Comparison of ENCODE assay signal across 18 cellular contexts in genomic region chr6:146943673-146944072, GRCh38.
DNase-seq lines count a peak whose midpoint lies in the region; ATAC-seq, FAIRE-seq and TF ChIP-seq lines count a peak whose summit lies in the region.
"Had no signal": no experiment of that assay in that cellular context is flagged by ENCODE, and none has a peak within 500 bp of the region (broad histone marks: within the 10 kb centered on the region; RNA-seq: fewer than 3 reads in every experiment).

No MANE protein-coding gene starts in this region.

- H3K4me3 ChIP-seq in HepG2 (replicated peaks in 1 of 3; ENCODE audit: insufficient read depth in 1 of 3, low read depth in 2 of 3, low read length in 3 of 3): no peak overlapping the region
- H3K4me3 ChIP-seq in right lobe of liver: no peak overlapping the region
- H3K4me3 ChIP-seq in NB4 (ENCODE audit: low read depth, low read length): no peak overlapping the region
- H3K4me3 ChIP-seq in K562: no peak overlapping the region
- H3K4me3 ChIP-seq in left ventricle myocardium inferior: no peak overlapping the region

- in situ Hi-C loops in HepG2 (cut with HindIII; ENCODE audit: extremely low pct_ligation_motif_present, low pct_unique_long_range_greater_than_20kb): no loop called here
- in situ Hi-C loops in K562 (cut with MboI): no loop called here

- no peaks in the 10 kb centered on the region for H3K27me3 Mint-ChIP-seq in activated T-cell treated with anti-CD3 and anti-CD28 coated beads, Interleukin-2, amount 50 U/mL, for 4 hours (ENCODE audit: low read depth)

- H3K27ac ChIP-seq in HepG2 (ENCODE audit: extremely low read length, insufficient read depth, low read length) (no peak overlapping the region), right lobe of liver (no peak overlapping the region), K562 (ENCODE audit: extremely low read depth, low read depth, low read length) (no peak overlapping the region), left ventricle myocardium inferior (replicated peaks) (no peak overlapping the region)

- H3K9me1 ChIP-seq in K562 (ENCODE audit: control insufficient read depth, insufficient read depth, low read length): no peaks in the 10 kb centered on the region

- DNase-seq in HepG2 (ENCODE audit: low spot score) (no peak), right lobe of liver (no peak), NB4 (ENCODE audit: low read depth) (peak; percentile 25), K562 (ENCODE audit: extremely low read depth in 1 of 4, low spot score in 3 of 4) (no peak), left ventricle myocardium inferior (no peak), DMS79 treated with DMSO at 0.1 percent for 48 hours (lab: John Stamatoyannopoulos, UW) (no peak)
- DNase-seq in activated T-cell treated with anti-CD3 and anti-CD28 coated beads, Interleukin-2, amount 50 U/mL, for 4 hours: no peak
- DNase-seq: ACHN; BE2C; CD4-positive, alpha-beta memory T cell; DMS153; DMS79; GF-D8; H9 had no signal

- ATAC-seq in HepG2 (peak; percentile 41; the same call in 2 of the 3 replicates), right lobe of liver (no peak), K562 (no peak)
- ATAC-seq in activated T-cell treated with anti-CD3 and anti-CD28 coated beads, Interleukin-2, amount 50 U/mL, for 4 hours: no peak

- TF ChIP-seq EP300 in HepG2 (IDR thresholded peaks at IDR 0.05; ENCODE audit: low read depth in 2 of 2, low read length in 2 of 2) (no peak), HepG2 (CRISPR knock-in tag; IDR thresholded peaks at IDR 0.05; ENCODE audit: borderline replicate concordance) (no peak), K562 (IDR thresholded peaks at IDR 0.05; ENCODE audit: low read length) (no peak)

- no peak for TF ChIP-seq POLR2A in HepG2 (IDR thresholded peaks at IDR 0.05; ENCODE audit: insufficient read depth in 1 of 2, low read depth in 2 of 2, low read length in 2 of 2)
- TF ChIP-seq POLR2A in right lobe of liver (IDR thresholded peaks at IDR 0.05): no peak
- TF ChIP-seq POLR2A in NB4 (IDR thresholded peaks at IDR 0.05; ENCODE audit: extremely low read depth, insufficient read length): no peak
- no peak for TF ChIP-seq POLR2A in K562 (conservative IDR thresholded peaks at IDR 0.05)

- H2AFZ ChIP-seq in HepG2 (ENCODE audit: low read length): no peak overlapping the region
- no peak overlapping the region for H2AFZ ChIP-seq in K562 (ENCODE audit: low read depth, low read length)

- FAIRE-seq in HepG2 (lab: Jason Lieb, UNC): no peak
- FAIRE-seq in K562 (lab: Jason Lieb, UNC): no peak
- FAIRE-seq: A204.1, GM19239, H1 had no signal

- TF ChIP-seq CTCF in HepG2 (CRISPR knock-in tag; IDR thresholded peaks at IDR 0.05): no peak
- TF ChIP-seq CTCF in right lobe of liver (IDR thresholded peaks at IDR 0.05): no peak
- TF ChIP-seq CTCF in NB4 (IDR thresholded peaks at IDR 0.05; ENCODE audit: low read depth, low read length): no peak
- no peak for TF ChIP-seq CTCF in K562 (IDR thresholded peaks at IDR 0.05 in 2 of 3, conservative IDR thresholded peaks at IDR 0.05 in 1 of 3; ENCODE audit: insufficient read depth in 2 of 3, low read depth in 1 of 3, low read length in 3 of 3)
- no peak for TF ChIP-seq CTCF in left ventricle myocardium inferior (IDR thresholded peaks at IDR 0.05; ENCODE audit: borderline replicate concordance)

- H3K9ac ChIP-seq in HepG2 (ENCODE audit: insufficient read depth, low read depth, low read length) (no peak overlapping the region), K562 (ENCODE audit: insufficient read depth in 1 of 2, low read depth in 2 of 2, low read length in 2 of 2) (no peak overlapping the region)

- intact Hi-C loops in HepG2 (cut with micrococcal nuclease; ENCODE audit: unreplicated experiment): loop anchor here (1.0 kb wide), 1 partner anchor 259 kb away; no protein-coding TSS in a partner anchor
- intact Hi-C loops in right lobe of liver (cut with DNase I): no loop called here
- intact Hi-C loops in K562 (cut with micrococcal nuclease): no loop called here
- intact Hi-C loops in left ventricle myocardium inferior (cut with micrococcal nuclease): no loop called here

- WGBS in HepG2 (ENCODE audit: low lambda C conversion rate): 14% methylated on average over 3 of the region's 4 CpGs
- 82% methylated on average over 3 of the region's 4 CpGs for WGBS in right lobe of liver (ENCODE audit: insufficient coverage, low coverage, low lambda C conversion rate, missing lambda C conversion rate)
- 43% methylated on average over 4 of the region's 4 CpGs for WGBS in K562 (ENCODE audit: insufficient coverage, low coverage, missing lambda C conversion rate)

- H3K9me3 Mint-ChIP-seq in activated T-cell treated with anti-CD3 and anti-CD28 coated beads, Interleukin-2, amount 50 U/mL, for 4 hours: no peaks in the 10 kb centered on the region

- H3K9me3 ChIP-seq in HepG2 (ENCODE audit: low read length) (no peaks in the 10 kb centered on the region), right lobe of liver (no peaks in the 10 kb centered on the region), K562 (replicated peaks; ENCODE audit: control insufficient read depth, insufficient read depth, low read depth, low read length) (no peaks in the 10 kb centered on the region; the same call in 1 of the 2 replicates), left ventricle myocardium inferior (replicated peaks) (peaks cover 11% of the 10 kb centered on the region)
- H3K9me3 ChIP-seq: BE2C had no signal

- H3K36me3 ChIP-seq in HepG2 (replicated peaks in 1 of 2; ENCODE audit: control insufficient read depth in 1 of 2, insufficient read depth in 2 of 2, low read length in 2 of 2) (no peaks in the 10 kb centered on the region), right lobe of liver (no peaks in the 10 kb centered on the region), K562 (ENCODE audit: control insufficient read depth, insufficient read depth, low read length) (no peaks in the 10 kb centered on the region), left ventricle myocardium inferior (no peaks in the 10 kb centered on the region)
- H3K36me3 ChIP-seq: BE2C had no signal

- CTCF ChIA-PET in HepG2 (lab: Yijun Ruan, JAX; ENCODE audit: low intra/inter-chr PET ratio, low total read pairs) (no interaction called here), K562 (lab: Yijun Ruan, JAX; ENCODE audit: low intra/inter-chr PET ratio) (no interaction called here)

- no peaks in the 10 kb centered on the region for H3K27me3 ChIP-seq in HepG2 (ENCODE audit: control insufficient read depth in 1 of 2, insufficient read depth in 2 of 2, low read length in 2 of 2)
- H3K27me3 ChIP-seq in right lobe of liver: no peaks in the 10 kb centered on the region
- no peaks in the 10 kb centered on the region for H3K27me3 ChIP-seq in K562 (ENCODE audit: control insufficient read depth in 2 of 2, insufficient read depth in 2 of 2, low read length in 2 of 2)
- H3K27me3 ChIP-seq in left ventricle myocardium inferior (ENCODE audit: low read depth): no peaks in the 10 kb centered on the region
- H3K27me3 ChIP-seq: BE2C had no signal

- no peaks in the 10 kb centered on the region for H3K36me3 Mint-ChIP-seq in activated T-cell treated with anti-CD3 and anti-CD28 coated beads, Interleukin-2, amount 50 U/mL, for 4 hours (ENCODE audit: insufficient read depth)
- H3K36me3 Mint-ChIP-seq: CD14-positive monocyte; CD4-positive, alpha-beta memory T cell had no signal

- H3K4me2 ChIP-seq in HepG2 (ENCODE audit: low read depth, low read length) (no peak overlapping the region), K562 (ENCODE audit: insufficient read depth, low read length) (no peak overlapping the region)

- H4K20me1 ChIP-seq in HepG2 (ENCODE audit: insufficient read depth, low read length) (no peaks in the 10 kb centered on the region), K562 (replicated peaks; ENCODE audit: control insufficient read depth, insufficient read depth, low read length) (no peaks in the 10 kb centered on the region)

- POLR2A ChIA-PET in HepG2 (lab: Yijun Ruan, JAX): no interaction called here
- POLR2A ChIA-PET in K562 (lab: Yijun Ruan, JAX): interaction anchor here (0.6 to 1.1 kb wide), 3 partner anchors 9 to 72 kb away, joined by 3 to 4 read pairs (median 4); no protein-coding TSS in a partner anchor

- TF ChIP-seq RAD21 in HepG2 (CRISPR knock-in tag; IDR thresholded peaks at IDR 0.05): no peak
- no peak for TF ChIP-seq RAD21 in K562 (CRISPR knock-in tag; conservative IDR thresholded peaks at IDR 0.05 in 1 of 2, IDR thresholded peaks at IDR 0.05 in 1 of 2)

- H3K4me1 ChIP-seq in HepG2 (ENCODE audit: insufficient read depth, low read length): peaks cover 31% of the 10 kb centered on the region
- H3K4me1 ChIP-seq in right lobe of liver: no peaks in the 10 kb centered on the region
- H3K4me1 ChIP-seq in K562 (replicated peaks in 1 of 2; ENCODE audit: control insufficient read depth in 2 of 2, insufficient read depth in 2 of 2, low read length in 2 of 2): no peaks in the 10 kb centered on the region; a peak in 1 of 5 replicates
- no peaks in the 10 kb centered on the region for H3K4me1 ChIP-seq in left ventricle myocardium inferior
- H3K4me1 ChIP-seq: BE2C had no signal

- H3K4me1 Mint-ChIP-seq in activated T-cell treated with anti-CD3 and anti-CD28 coated beads, Interleukin-2, amount 50 U/mL, for 4 hours (ENCODE audit: low read depth): no peaks in the 10 kb centered on the region
- H3K4me1 Mint-ChIP-seq: H9 had no signal

- H3K4me3 Mint-ChIP-seq in activated T-cell treated with anti-CD3 and anti-CD28 coated beads, Interleukin-2, amount 50 U/mL, for 4 hours: no peak overlapping the region
- H3K4me3 Mint-ChIP-seq: CD14-positive monocyte; CD4-positive, alpha-beta memory T cell; H9 had no signal

- BruUV-seq in HepG2 (replicated peaks; lab: Mats Ljungman, UMichigan) (no TSS peak), K562 (replicated peaks; lab: Mats Ljungman, UMichigan) (no TSS peak)

- H3K79me2 ChIP-seq in HepG2 (ENCODE audit: insufficient read depth, low read length) (no peaks in the 10 kb centered on the region), K562 (ENCODE audit: control insufficient read depth, insufficient read depth, low read length) (no peaks in the 10 kb centered on the region)

TF ChIP-seq in HepG2, 621 proteins besides CTCF, POLR2A, EP300 and RAD21 (continues in another document):
- no peak for TF ChIP-seq ZNF780A (CRISPR knock-in tag; IDR thresholded peaks at IDR 0.05)
- TF ChIP-seq ZNF746 (CRISPR knock-in tag; IDR thresholded peaks at IDR 0.05): no peak
- TF ChIP-seq NR2F1 (CRISPR knock-in tag; IDR thresholded peaks at IDR 0.05): no peak

TF ChIP-seq in K562, 482 proteins besides CTCF, POLR2A, EP300 and RAD21:
- 0 out of 2 replicates have a peak, but pooled peaks have one; percentile 8 for TF ChIP-seq NFIC (IDR thresholded peaks at IDR 0.05)
- TF ChIP-seq DMBX1 (CRISPR knock-in tag; IDR thresholded peaks at IDR 0.05; ENCODE audit: borderline replicate concordance): no peak

Comparison
In these comparisons a context has a peak if more than half of its experiments do, and no peak if none do; other contexts are left out.
1. Of the 241 proteins assayed by ChIP-seq in both HepG2 and K562: peak only in HepG2: BCL6, CBX5, CEBPG, ELF1, FOXK1, GABPB1 and 1 more; only in K562: NFIC; in both: none; in neither: 233.